ENCODE assay signal across 26 cellular contexts in genomic region chr7:2126621-2127020, GRCh38.
A peak's percentile ranks its signal among the peaks of the same experiment; 100 is the strongest.
DNase-seq lines count a peak whose midpoint lies in the region; TF ChIP-seq lines count a peak whose summit lies in the region.
"Had no signal": no experiment of that assay in that cellular context is flagged by ENCODE, and none has a peak within 500 bp of the region (broad histone marks: within the 10 kb centered on the region; RNA-seq: fewer than 3 reads in every experiment).

No MANE protein-coding gene starts in this region.

- H2BK20ac ChIP-seq in H9 (ENCODE audit: low read depth, low read length, poor library complexity, severe bottlenecking): no peak overlapping the region

- no peak overlapping the region for H2AK5ac ChIP-seq in H9 (ENCODE audit: insufficient read length, low read length)

- H3K4me1 Mint-ChIP-seq in H9 (no peaks in the 10 kb centered on the region; a peak in 1 of 4 replicates), brain (peaks cover 51% of the 10 kb centered on the region)
- H3K4me1 Mint-ChIP-seq: T-cell had no signal

- H2BK12ac ChIP-seq in H9 (ENCODE audit: insufficient read length, low read depth, low read length): no peak overlapping the region

- no peak overlapping the region for H3K18ac ChIP-seq in H9 (ENCODE audit: insufficient read length, low read depth, low read length)

- H2AFZ ChIP-seq in H9 (ENCODE audit: low read length): no peak overlapping the region
- H2AFZ ChIP-seq: GM23248 had no signal

- H4K91ac ChIP-seq in H9 (ENCODE audit: insufficient read length, low read depth, low read length): no peak overlapping the region

- no peak overlapping the region for H3K23ac ChIP-seq in H9 (ENCODE audit: insufficient read length, low read depth, low read length)

- no peaks in the 10 kb centered on the region for H3K36me3 ChIP-seq in MG63
- H3K36me3 ChIP-seq: SJSA1 had no signal

- H3K9me3 Mint-ChIP-seq in H9: no peaks in the 10 kb centered on the region
- no peaks in the 10 kb centered on the region for H3K9me3 Mint-ChIP-seq in brain
- H3K9me3 Mint-ChIP-seq: CD4-positive, CD25-positive, alpha-beta regulatory T cell; HFFc6; T-cell had no signal

- TF ChIP-seq CTCF in H9 (conservative IDR thresholded peaks at IDR 0.05) (no peak), brain (conservative IDR thresholded peaks at IDR 0.05) (no peak)

- no peaks in the 10 kb centered on the region; the same call in 1 of the 2 replicates for H3K27me3 Mint-ChIP-seq in H9 (ENCODE audit: low read depth)
- peaks cover 3% of the 10 kb centered on the region for H3K27me3 Mint-ChIP-seq in brain
- H3K27me3 Mint-ChIP-seq: CD4-positive, CD25-positive, alpha-beta regulatory T cell; T-cell had no signal

- no peaks in the 10 kb centered on the region for H3K79me2 ChIP-seq in H9 (ENCODE audit: insufficient read depth, low read length)

- H3K79me1 ChIP-seq in H9 (ENCODE audit: insufficient read depth, low read depth, low read length, poor library complexity, severe bottlenecking): no peaks in the 10 kb centered on the region

- H3K27ac Mint-ChIP-seq in H9 (peak overlapping the region in 2 of 3 experiments; percentile 67 to 92; a peak in 3 of 7 replicates), brain (peak overlapping the region in 3 of 5 experiments; percentile 27 to 71 (median 53))
- H3K27ac Mint-ChIP-seq: CD4-positive, CD25-positive, alpha-beta regulatory T cell; HFFc6; T-cell had no signal

- no peaks in the 10 kb centered on the region for H4K20me1 ChIP-seq in H9 (ENCODE audit: control insufficient read depth, insufficient read depth, insufficient read length)

- H3K9me3 ChIP-seq in H9 (ENCODE audit: control insufficient read depth, low read depth, low read length): no peaks in the 10 kb centered on the region
- no peaks in the 10 kb centered on the region for H3K9me3 ChIP-seq in MG63
- H3K9me3 ChIP-seq: BE2C, SJSA1 had no signal

- no peak overlapping the region for H3K27ac ChIP-seq in H9 (ENCODE audit: insufficient read length, low read depth, low read length)
- H3K27ac ChIP-seq: GM23248, SJSA1 had no signal

- peak; percentile 71 for DNase-seq in NCI-H510A treated with DMSO at 0.1 percent for 48 hours (lab: John Stamatoyannopoulos, UW)
- DNase-seq in NCI-H510A (lab: John Stamatoyannopoulos, UW): no peak
- no peak for DNase-seq in H9
- no peak for DNase-seq in GM19240 (ENCODE audit: insufficient read length, low spot score)
- no peak for DNase-seq in NCI-H187 treated with DMSO at 0.1 percent for 48 hours (lab: John Stamatoyannopoulos, UW)
- DNase-seq in MG63: no peak
- DNase-seq: 8988T; ACHN; BE2C; CD4-positive, CD25-positive, alpha-beta regulatory T cell; COR-L47; DND-41; GM23248; H7; HFFc6; Karpas-422; NCI-H1092 treated with DMSO at 0.1 percent for 48 hours; NCI-H1436; NCI-H187; NCI-H446 treated with DMSO at 0.1 percent for 48 hours; NCI-H82; Right ventricle myocardium superior; RPMI8226; T-cell had no signal

- WGBS in H9 (ENCODE audit: extremely low coverage, insufficient read length, low lambda C conversion rate): no CpG with 5 or more reads among the region's 9 CpGs

- no peak overlapping the region for H3K56ac ChIP-seq in H9 (ENCODE audit: insufficient read length, low read depth, low read length)

- H4K5ac ChIP-seq in H9 (ENCODE audit: insufficient read length, low read depth, low read length): no peak overlapping the region

- H3K36me3 Mint-ChIP-seq in H9 (ENCODE audit: insufficient read depth in 1 of 3, low read depth in 3 of 3) (peaks cover 4% of the 10 kb centered on the region in 3 experiments; a peak in 4 of 7 replicates), brain (no peaks in the 10 kb centered on the region)

- no peak overlapping the region for H3K4me2 ChIP-seq in H9 (ENCODE audit: insufficient read depth, insufficient read length, low read length)

- H3T11ph ChIP-seq in H9 (ENCODE audit: low read length): no peak overlapping the region

- H2BK120ac ChIP-seq in H9 (ENCODE audit: low read depth, low read length, poor library complexity, severe bottlenecking): no peak overlapping the region

- no peak overlapping the region for H3K4me3 Mint-ChIP-seq in H9
- no peak overlapping the region for H3K4me3 Mint-ChIP-seq in brain
- H3K4me3 Mint-ChIP-seq: CD4-positive, CD25-positive, alpha-beta regulatory T cell; HFFc6; T-cell had no signal

- H3K4ac ChIP-seq in H9 (ENCODE audit: low read depth, low read length): no peak overlapping the region

- H3K23me2 ChIP-seq in H9 (ENCODE audit: insufficient read length, low read depth, low read length, poor library complexity, severe bottlenecking): no peaks in the 10 kb centered on the region

- no peak overlapping the region for H2BK15ac ChIP-seq in H9 (ENCODE audit: low read depth, low read length)

- no peak overlapping the region for H3K9ac ChIP-seq in H9 (ENCODE audit: extremely low read depth, insufficient read length, low read length)
- H3K9ac ChIP-seq: GM23248 had no signal

- no peak overlapping the region for H3K14ac ChIP-seq in H9 (ENCODE audit: insufficient read depth, low read length)

- no peaks in the 10 kb centered on the region for H3K27me3 ChIP-seq in H9 (ENCODE audit: insufficient read depth, low read length)
- H3K27me3 ChIP-seq in MG63: no peaks in the 10 kb centered on the region
- H3K27me3 ChIP-seq: BE2C, SJSA1 had no signal

- no peak overlapping the region for H4K8ac ChIP-seq in H9 (replicated peaks; ENCODE audit: insufficient read length, low read depth, low read length)

- H3K4me3 ChIP-seq in MG63: no peak overlapping the region
- H3K4me3 ChIP-seq: GM23248, SJSA1 had no signal

- no peaks in the 10 kb centered on the region for H3K4me1 ChIP-seq in H9 (ENCODE audit: insufficient read depth, low read length)
- H3K4me1 ChIP-seq: SJSA1 had no signal

- no peak overlapping the region for H2BK5ac ChIP-seq in H9 (ENCODE audit: insufficient read length, low read length)
